In genomic region chr2:7037340-7038333, GRCh38 we compare ENCODE assay signal across 8 cellular contexts.
DNase-seq lines count a peak whose midpoint lies in the region; ATAC-seq and TF ChIP-seq lines count a peak whose summit lies in the region.

No MANE protein-coding gene starts in this region.

- H3K4me2 ChIP-seq in trophoblast cell (ENCODE audit: low read length) = no peak overlapping the region

- ATAC-seq in GM19452 (IDR thresholded peaks at IDR 0.05; ENCODE audit: unreplicated experiment) = peak; percentile 85
- ATAC-seq in HG03520 (IDR thresholded peaks at IDR 0.05; ENCODE audit: unreplicated experiment) = peak; percentile 97
- ATAC-seq in HG03521 (IDR thresholded peaks at IDR 0.05; ENCODE audit: unreplicated experiment) = no peak

- no peak overlapping the region for H2AFZ ChIP-seq in trophoblast cell (ENCODE audit: insufficient read depth, low read length, poor library complexity)

- no CpG with 5 or more reads among the region's 18 CpGs for WGBS in trophoblast cell (ENCODE audit: extremely low coverage, insufficient coverage, insufficient read length)

- no peaks in the 10 kb centered on the region for H3K4me1 ChIP-seq in trophoblast cell (ENCODE audit: control insufficient read depth in 1 of 2, insufficient read depth in 2 of 2, low read length in 2 of 2)

- no peak overlapping the region for H4K8ac ChIP-seq in trophoblast cell (ENCODE audit: low read depth, low read length)

- H4K91ac ChIP-seq in trophoblast cell (ENCODE audit: low read depth, low read length) = no peak overlapping the region

- no peaks in the 10 kb centered on the region for H3K79me1 ChIP-seq in trophoblast cell (ENCODE audit: low read length)

- H3K23ac ChIP-seq in trophoblast cell (ENCODE audit: low read length) = no peak overlapping the region

- no peak overlapping the region for H2BK12ac ChIP-seq in trophoblast cell (ENCODE audit: low read length)

- H3K4ac ChIP-seq in trophoblast cell (ENCODE audit: low read depth, low read length) = no peak overlapping the region

- H3K9me3 ChIP-seq in trophoblast cell (ENCODE audit: insufficient read depth, low read depth, low read length) = no peaks in the 10 kb centered on the region

- H2BK120ac ChIP-seq in trophoblast cell (ENCODE audit: insufficient read depth, low read length, poor library complexity) = no peak overlapping the region

- H3K27me3 ChIP-seq in trophoblast cell (ENCODE audit: insufficient read depth, low read length) = no peaks in the 10 kb centered on the region

- no peak overlapping the region for H2BK5ac ChIP-seq in trophoblast cell (ENCODE audit: low read depth, low read length, poor library complexity)

- H3K27ac ChIP-seq in trophoblast cell (ENCODE audit: low read depth, low read length) = no peak overlapping the region

- no peak overlapping the region for H3K4me3 ChIP-seq in trophoblast cell (ENCODE audit: low read depth, low read length)

- H3K9ac ChIP-seq in trophoblast cell (ENCODE audit: low read length) = no peak overlapping the region

- H3K79me2 ChIP-seq in trophoblast cell (ENCODE audit: control insufficient read depth, insufficient read depth, low read length, poor library complexity) = no peaks in the 10 kb centered on the region

- no peak overlapping the region for H2AK5ac ChIP-seq in trophoblast cell (ENCODE audit: low read length)

- peaks cover 2 to 21% of the 10 kb centered on the region in 2 experiments for H3K36me3 ChIP-seq in trophoblast cell (ENCODE audit: control insufficient read depth in 1 of 2, insufficient read depth in 2 of 2, low read length in 2 of 2)

- peak; percentile 70 for DNase-seq in D341Med (ENCODE audit: low spot score)
- peak in 3 of 4 experiments; percentile 10 to 23 (median 23) for DNase-seq in activated naive CD4-positive, alpha-beta T cell (lab: John Stamatoyannopoulos, UW)
- peak; percentile 67 for DNase-seq in germinal center (ENCODE audit: low spot score)
- DNase-seq in trophoblast cell = peak; percentile 61 to 79

- no peak overlapping the region for H4K12ac ChIP-seq in trophoblast cell (ENCODE audit: low read depth, low read length)

- no peak overlapping the region for H3K14ac ChIP-seq in trophoblast cell (ENCODE audit: low read length)

- H3K18ac ChIP-seq in trophoblast cell (ENCODE audit: low read length) = no peak overlapping the region

TF ChIP-seq in PFSK-1, 5 proteins besides CTCF, POLR2A, EP300 and RAD21:
- no peak for TF ChIP-seq POLR2AphosphoS5 (IDR thresholded peaks at IDR 0.05; ENCODE audit: low read depth, low read length)
- TF ChIP-seq SIN3A (IDR thresholded peaks at IDR 0.05; ENCODE audit: borderline replicate concordance, insufficient read depth, low read length) = no peak
- no peak for TF ChIP-seq TAF1 (IDR thresholded peaks at IDR 0.05; ENCODE audit: borderline replicate concordance, insufficient read depth, low read length)
- no peak for TF ChIP-seq REST (IDR thresholded peaks at IDR 0.05; ENCODE audit: insufficient read depth in 1 of 2, low read depth in 2 of 2, low read length in 2 of 2)
- peak; percentile 50 for TF ChIP-seq FOXP2 (optimal IDR thresholded peaks at IDR 0.05; ENCODE audit: borderline replicate concordance, extremely low read depth, extremely low read length, insufficient read depth)
